In the genomic region with DNA sequence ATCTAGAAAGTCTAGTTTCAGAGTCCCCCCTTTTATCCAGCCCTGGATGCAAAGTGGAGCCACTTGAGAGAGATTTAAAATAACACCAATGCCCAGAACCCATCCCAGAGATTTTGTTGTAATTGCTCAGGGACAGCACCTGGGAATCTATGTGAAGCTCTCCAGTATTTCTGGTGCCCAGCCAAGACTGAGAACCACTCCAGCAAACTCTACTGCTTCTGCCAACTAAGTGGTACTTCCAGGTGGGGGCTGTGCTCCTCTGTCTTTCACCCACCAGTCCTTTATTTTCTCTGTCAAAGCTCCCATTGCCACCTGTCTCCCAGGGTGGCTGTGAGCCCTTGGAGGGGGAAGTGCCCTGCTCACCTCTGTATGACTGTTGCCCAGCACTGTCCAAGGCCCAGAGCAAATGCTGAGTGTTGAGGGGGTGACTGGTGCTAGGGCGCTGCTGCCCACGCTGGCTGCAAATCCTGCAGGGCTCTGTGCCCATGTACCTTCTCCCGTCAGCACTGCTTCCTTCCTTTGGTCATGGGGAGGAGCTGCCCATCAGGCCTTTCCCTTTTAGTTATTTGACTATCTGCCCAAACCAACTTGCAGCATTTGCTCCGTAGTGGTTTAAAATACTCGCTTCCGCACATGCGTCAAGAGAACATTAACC, we compare ENCODE assay signal across 16 cellular contexts. TPM values are rescaled to one million over a fixed set of nuclear protein-coding genes. Genes with fewer than 3 reads are reported as not detected.
"Had no signal": no experiment of that assay in that cellular context is flagged by ENCODE, and none has a peak within 500 bp of the region (broad histone marks: within the 10 kb centered on the region; RNA-seq: fewer than 3 reads in every experiment).

No MANE protein-coding gene starts in this region.

- DNase-seq: activated CD4-positive, alpha-beta T cell treated with anti-CD3 and anti-CD28 coated beads, Interleukin-2, amount 50 U/mL, for 48 hours; activated CD4-positive, CD25-positive, alpha-beta regulatory T cell treated with anti-CD3 and anti-CD28 coated beads, Interleukin-2, amount 50 U/mL, for 72 hours; activated naive CD4-positive, alpha-beta T cell treated with anti-CD3 and anti-CD28 coated beads for 36 hours; activated naive CD8-positive, alpha-beta T cell treated with anti-CD3 and anti-CD28 coated beads, Interleukin-2, amount 50 U/mL, for 24 hours; aorta; effector memory CD4-positive, alpha-beta T cell; foreskin keratinocyte; glutamatergic neuron; immature natural killer cell; ovary; stimulated activated CD4-positive, alpha-beta T cell treated with anti-CD3 and anti-CD28 coated beads, Interleukin-2, amount 100 ng/mL, for 24 hours; T1000 had no signal

- H3K9me3 ChIP-seq: ovary had no signal

- H3K4me1 Mint-ChIP-seq: immature natural killer cell; stimulated activated effector memory CD8-positive, alpha-beta T cell treated with anti-CD3 and anti-CD28 coated beads, Interleukin-12 subunit alpha, Interleukin-12 subunit beta, amount 100 ng/mL, for 72 hours had no signal

- ATAC-seq: activated naive CD8-positive, alpha-beta T cell treated with anti-CD3 and anti-CD28 coated beads, Interleukin-2, amount 50 U/mL, for 24 hours; foreskin keratinocyte; stimulated activated effector memory CD8-positive, alpha-beta T cell treated with anti-CD3 and anti-CD28 coated beads, Interleukin-12 subunit alpha, Interleukin-12 subunit beta, amount 100 ng/mL, for 72 hours had no signal

- H3K27ac ChIP-seq: foreskin keratinocyte, ovary had no signal

- H3K27me3 ChIP-seq: foreskin keratinocyte, ovary had no signal

- H3K27ac Mint-ChIP-seq: activated naive CD4-positive, alpha-beta T cell treated with anti-CD3 and anti-CD28 coated beads for 36 hours; activated naive CD8-positive, alpha-beta T cell treated with anti-CD3 and anti-CD28 coated beads, Interleukin-2, amount 50 U/mL, for 24 hours; activated T-helper 2 cell treated with anti-CD3 and anti-CD28 coated beads, Interferon-gamma antibody, Interleukin-2, Interleukin-4, amounts not matched to agents 10 μg/mL and 5 μg/mL and 100 μg/mL, durations not matched to agents 14 hours and 24 hours and 36 hours; dendritic cell treated with granulocyte-macrophage colony-stimulating factor and Interleukin-4, amounts not matched to agents 40 ng/mL and 50 ng/mL, for 4 days; immature natural killer cell; stimulated activated effector memory CD8-positive, alpha-beta T cell treated with anti-CD3 and anti-CD28 coated beads, Interleukin-12 subunit alpha, Interleukin-12 subunit beta, amount 100 ng/mL, for 72 hours had no signal

- H3K4me1 ChIP-seq: foreskin keratinocyte had no signal

- H3K36me3 Mint-ChIP-seq: immature natural killer cell; stimulated activated effector memory CD8-positive, alpha-beta T cell treated with anti-CD3 and anti-CD28 coated beads, Interleukin-12 subunit alpha, Interleukin-12 subunit beta, amount 100 ng/mL, for 72 hours had no signal

- H3K4me3 ChIP-seq: ovary had no signal

- H3K4me3 Mint-ChIP-seq: activated naive CD4-positive, alpha-beta T cell treated with anti-CD3 and anti-CD28 coated beads for 36 hours; activated naive CD8-positive, alpha-beta T cell treated with anti-CD3 and anti-CD28 coated beads, Interleukin-2, amount 50 U/mL, for 24 hours; dendritic cell treated with granulocyte-macrophage colony-stimulating factor and Interleukin-4, amounts not matched to agents 40 ng/mL and 50 ng/mL, for 4 days; immature natural killer cell; neural crest cell; stimulated activated effector memory CD8-positive, alpha-beta T cell treated with anti-CD3 and anti-CD28 coated beads, Interleukin-12 subunit alpha, Interleukin-12 subunit beta, amount 100 ng/mL, for 72 hours had no signal

- H3K36me3 ChIP-seq: ovary had no signal

RNA-seq across cellular contexts. Expression of a gene that starts 9.4 kb away (rescaled TPM):
- total RNA-seq: activated naive CD4-positive, alpha-beta T cell treated with anti-CD3 and anti-CD28 coated beads for 36 hours; activated T-helper 2 cell treated with anti-CD3 and anti-CD28 coated beads, Interferon-gamma antibody, Interleukin-2, Interleukin-4, amounts not matched to agents 10 μg/mL and 5 μg/mL and 100 μg/mL, durations not matched to agents 14 hours and 24 hours and 36 hours had no signal
- polyA plus RNA-seq: immature natural killer cell had no signal
